Comparison of ENCODE assay signal across 23 cellular contexts in the genomic region with DNA sequence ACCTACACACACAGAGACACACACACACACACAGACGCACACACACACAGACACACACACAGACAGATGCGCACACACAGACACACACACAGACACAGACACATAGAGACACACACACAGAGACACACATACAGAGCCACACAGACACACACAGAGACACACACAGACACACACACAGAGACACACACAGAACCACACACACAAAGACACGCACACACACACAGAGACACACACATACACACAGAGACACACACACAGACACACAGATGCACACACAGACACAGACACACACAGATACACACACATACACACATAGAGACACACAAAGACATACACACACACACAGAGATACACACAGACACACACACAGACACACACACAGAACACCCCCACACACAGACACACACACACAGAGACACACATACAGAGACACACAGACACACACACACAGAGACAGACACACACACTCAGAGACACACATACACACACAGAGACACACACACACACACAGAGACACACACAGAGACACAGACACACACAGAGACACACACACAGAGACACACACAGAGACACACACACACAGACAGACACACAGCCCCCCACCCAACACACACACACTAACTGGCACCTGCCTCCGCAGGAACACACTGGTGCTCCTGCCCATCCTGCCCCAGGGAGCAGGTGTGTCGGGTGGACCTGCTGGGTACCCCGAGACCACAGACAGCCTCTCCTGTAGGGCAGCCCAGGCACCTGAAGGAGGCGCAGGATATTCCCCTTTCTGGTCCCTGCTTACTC. TPM values are rescaled to one million over a fixed set of nuclear protein-coding genes. Genes with fewer than 3 reads are reported as not detected.
A peak's percentile ranks its signal among the peaks of the same experiment; 100 is the strongest.
DNase-seq lines count a peak whose midpoint lies in the region; ATAC-seq, FAIRE-seq and TF ChIP-seq lines count a peak whose summit lies in the region.
"Had no signal": no experiment of that assay in that cellular context is flagged by ENCODE, and none has a peak within 500 bp of the region (broad histone marks: within the 10 kb centered on the region; RNA-seq: fewer than 3 reads in every experiment).

No MANE protein-coding gene starts in this region.

- peaks cover 0 to 16% (median 10%) of the 10 kb centered on the region in 6 donors for H3K4me1 ChIP-seq in spleen

- TF ChIP-seq POLR2A in NB4 (IDR thresholded peaks at IDR 0.05; ENCODE audit: extremely low read depth, insufficient read length) = no peak
- TF ChIP-seq POLR2A in spleen (IDR thresholded peaks at IDR 0.05) = no peak

- no peaks in the 10 kb centered on the region for H3K36me3 ChIP-seq in bronchial epithelial cell (ENCODE audit: control insufficient read depth, insufficient read depth, low read length)
- no peaks in the 10 kb centered on the region for H3K36me3 ChIP-seq in spleen
- H3K36me3 ChIP-seq: BLaER1, thyroid gland had no signal

- FAIRE-seq in bronchial epithelial cell (lab: Jason Lieb, UNC) = peak; percentile 99
- FAIRE-seq: A204.1, H54 had no signal

- WGBS in spleen, 5 donors = 83 to 93% (median 89%) methylated on average over 6 to 7 of the region's 7 CpGs

- no peaks in the 10 kb centered on the region for H3K9me3 ChIP-seq in spleen
- H3K9me3 ChIP-seq: BLaER1, thyroid gland had no signal

- no peaks in the 10 kb centered on the region for H3K27me3 ChIP-seq in bronchial epithelial cell (ENCODE audit: control insufficient read depth, insufficient read depth, low read length)
- peaks cover 0 to 40% (median 8%) of the 10 kb centered on the region in 7 donors for H3K27me3 ChIP-seq in spleen (replicated peaks in 1 of 7)
- H3K27me3 ChIP-seq: dorsolateral prefrontal cortex, thyroid gland had no signal

- peak; percentile 4 for TF ChIP-seq CTCF in NB4 (IDR thresholded peaks at IDR 0.05; ENCODE audit: low read depth, low read length)
- no peak for TF ChIP-seq CTCF in bronchial epithelial cell (IDR thresholded peaks at IDR 0.05; ENCODE audit: insufficient read depth, low read length, severe bottlenecking)
- no peak for TF ChIP-seq CTCF in spleen (IDR thresholded peaks at IDR 0.05 in 8 of 11, conservative IDR thresholded peaks at IDR 0.05 in 3 of 11)

- H3K4me3 ChIP-seq in NB4 (ENCODE audit: low read depth, low read length) = no peak overlapping the region
- H3K4me3 ChIP-seq in bronchial epithelial cell (ENCODE audit: low read depth, low read length) = no peak overlapping the region
- H3K4me3 ChIP-seq in spleen = no peak overlapping the region
- H3K4me3 ChIP-seq: BLaER1, thyroid gland had no signal

- intact Hi-C loops in spleen (cut with DNase I; ENCODE audit: low total_unique reads) = no loop called here

- peak; percentile 20 for DNase-seq in NCI-H2171 treated with DMSO at 0.1 percent for 48 hours (lab: John Stamatoyannopoulos, UW)
- DNase-seq in NCI-H2171 (lab: John Stamatoyannopoulos, UW) = no peak
- DNase-seq in NB4 (ENCODE audit: low read depth) = no peak
- DNase-seq in bronchial epithelial cell (ENCODE audit: low read depth) = no peak
- DNase-seq in spleen = peak; percentile 56
- no peak for DNase-seq in NCI-H2029 treated with DMSO at 0.1 percent for 48 hours (lab: John Stamatoyannopoulos, UW)
- DNase-seq in LoVo (ENCODE audit: low spot score) = no peak
- DNase-seq: activated CD4-positive, alpha-beta T cell treated with anti-CD3 and anti-CD28 coated beads, Interleukin-2, amount 10 ng/mL, durations not matched to agents 24 days and 14 days; aorta; dorsolateral prefrontal cortex; head of caudate nucleus; naive thymus-derived CD4-positive, alpha-beta T cell; OCI-M1; SHP77; thyroid gland had no signal

- H3K27ac ChIP-seq in spleen = no peak overlapping the region
- H3K27ac ChIP-seq: BLaER1, dorsolateral prefrontal cortex, thyroid gland had no signal

- ATAC-seq in GM21447 (IDR thresholded peaks at IDR 0.05; ENCODE audit: unreplicated experiment) = no peak
- ATAC-seq: activated naive CD4-positive, alpha-beta T cell treated with anti-CD3 and anti-CD28 coated beads, Interleukin-2, amount 50 U/mL, for 72 hours; left lobe of liver; naive thymus-derived CD4-positive, alpha-beta T cell; right cardiac atrium had no signal

RNA-seq across cellular contexts. Expression of gene FZD9, which starts 5.5 kb away (rescaled TPM):
- total RNA-seq in bronchial epithelial cell = 0.51 and 1.1 TPM in 2 replicates
- under 1 TPM; 0.28 to 0.64 (median 0.49) TPM for total RNA-seq in spleen
- polyA plus RNA-seq in spleen = under 1 TPM; 0.09 to 0.22 (median 0.18) TPM
- total RNA-seq: T-helper 1 cell treated with Interleukin-12 subunit alpha and Interleukin-12 subunit beta and Interleukin-4 antibody, amounts not matched to agents 30 ng/mL and 1 ng/mL, for 36 hours had no signal

Comparison
In these comparisons a context has a peak if more than half of its experiments do, and no peak if none do; other contexts are left out.
1. DNase-seq: peak in NCI-H2171 treated with DMSO at 0.1 percent for 48 hours (single experiment) and spleen (single experiment); none in NCI-H2171 (single experiment), NB4 (single experiment), bronchial epithelial cell (single experiment), NCI-H2029 treated with DMSO at 0.1 percent for 48 hours (single experiment) and LoVo (single experiment).